In genomic region chr7:12111461-12112405, GRCh38 we compare ENCODE assay signal across 8 cellular contexts.
DNase-seq lines count a peak whose midpoint lies in the region; ATAC-seq and TF ChIP-seq lines count a peak whose summit lies in the region.

No MANE protein-coding gene starts in this region.

- ATAC-seq in esophagus mucosa (peak; percentile 23), omental fat pad (ENCODE audit: low FRiP score) (peak; percentile 77), HG03565 (IDR thresholded peaks at IDR 0.05; ENCODE audit: unreplicated experiment) (no peak), GM21825 (IDR thresholded peaks at IDR 0.05; ENCODE audit: unreplicated experiment) (no peak)

- H3K9me3 Mint-ChIP-seq in HFFc6 = peaks cover 35% of the 10 kb centered on the region

- H3K4me3 Mint-ChIP-seq in HFFc6 = no peak overlapping the region

- H3K36me3 ChIP-seq in ES-I3 (ENCODE audit: insufficient read depth, low read length) = no peaks in the 10 kb centered on the region

- H3K27ac Mint-ChIP-seq in HFFc6 = no peak overlapping the region

- TF ChIP-seq CTCF in omental fat pad (IDR thresholded peaks at IDR 0.05) (no peak), HFFc6 (IDR thresholded peaks at IDR 0.05) (no peak)

- H3K27me3 Mint-ChIP-seq in HFFc6 (ENCODE audit: insufficient read depth) = no peaks in the 10 kb centered on the region

- H3K9ac ChIP-seq in ES-I3 (ENCODE audit: low read depth, low read length) = peak overlapping the region; percentile 54

- no peaks in the 10 kb centered on the region for H3K4me1 ChIP-seq in ES-I3 (ENCODE audit: insufficient read depth, low read length)

- DNase-seq in activated CD4-positive, alpha-beta T cell treated with anti-CD3 and anti-CD28 coated beads for 48 hours = peak; percentile 28
- DNase-seq in omental fat pad (ENCODE audit: low spot score) = no peak
- no peak for DNase-seq in HFFc6
- no peak for DNase-seq in NCI-H1105 (lab: John Stamatoyannopoulos, UW)

- H3K9me3 ChIP-seq in ES-I3 (ENCODE audit: control insufficient read depth, insufficient read depth, low read length) = no peaks in the 10 kb centered on the region

- H3K36me3 Mint-ChIP-seq in HFFc6 (ENCODE audit: low read depth) = no peaks in the 10 kb centered on the region

- no peaks in the 10 kb centered on the region for H3K4me1 Mint-ChIP-seq in HFFc6 (ENCODE audit: low read depth)

Comparison
In these comparisons a context has a peak if more than half of its experiments do, and no peak if none do; other contexts are left out.
1. ATAC-seq: peak in esophagus mucosa (single experiment) and omental fat pad (single experiment); none in HG03565 (single experiment) and GM21825 (single experiment).